ENCODE assay signal across 9 cellular contexts in the genomic region with DNA sequence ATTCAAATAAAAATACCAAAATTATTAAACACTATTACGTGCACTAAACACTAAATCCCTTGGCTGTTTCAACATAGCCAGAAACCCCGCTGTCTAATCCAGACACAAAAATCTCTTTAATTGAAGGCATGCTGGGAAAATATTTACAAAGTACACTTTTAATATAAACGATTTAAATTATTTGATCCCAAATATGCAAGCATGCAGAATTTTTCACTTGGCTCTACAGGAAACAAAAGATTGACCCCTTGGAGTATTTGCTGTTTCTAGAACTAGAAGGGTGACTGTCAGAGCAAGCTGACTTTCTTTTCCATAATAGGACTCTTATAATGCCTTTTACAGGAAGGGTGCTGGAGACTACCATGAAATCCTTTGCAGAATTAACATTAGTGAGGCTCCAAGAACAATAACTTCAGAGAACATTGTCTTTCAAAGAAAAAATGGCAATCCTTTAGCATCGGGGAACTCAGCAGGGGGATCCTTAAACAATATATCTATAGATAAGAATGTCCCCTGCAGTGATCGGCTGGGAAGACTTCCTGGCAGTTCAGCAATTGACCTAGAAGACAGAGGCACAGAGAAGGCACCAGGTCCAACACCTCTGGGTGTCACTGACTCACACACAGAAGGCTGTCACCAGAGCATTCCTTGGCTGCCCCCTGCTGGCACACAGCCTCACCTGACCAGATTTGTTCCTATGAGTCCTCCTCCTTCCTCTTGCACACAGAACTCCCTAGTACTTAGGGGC. TPM values are rescaled to one million over a fixed set of nuclear protein-coding genes. Genes with fewer than 3 reads are reported as not detected.
DNase-seq lines count a peak whose midpoint lies in the region; ATAC-seq and TF ChIP-seq lines count a peak whose summit lies in the region.
"Had no signal": no experiment of that assay in that cellular context is flagged by ENCODE, and none has a peak within 500 bp of the region (broad histone marks: within the 10 kb centered on the region; RNA-seq: fewer than 3 reads in every experiment).

No MANE protein-coding gene starts in this region.

- no peaks in the 10 kb centered on the region for H4K20me1 ChIP-seq in OCI-LY1 (ENCODE audit: insufficient read depth, low read length)

- no peaks in the 10 kb centered on the region for H3K9me3 Mint-ChIP-seq in activated T-cell treated with anti-CD3 and anti-CD28 coated beads, Interleukin-2, amount 50 U/mL, for 72 hours

- TF ChIP-seq CTCF in OCI-LY1 (IDR thresholded peaks at IDR 0.05; ENCODE audit: low read length) = peak; percentile 81
- TF ChIP-seq CTCF in vagina (IDR thresholded peaks at IDR 0.05) = peak; percentile 38 to 65 (median 49)

- no peaks in the 10 kb centered on the region for H3K4me1 Mint-ChIP-seq in activated T-cell treated with anti-CD3 and anti-CD28 coated beads, Interleukin-2, amount 50 U/mL, for 72 hours (ENCODE audit: low read depth)

- DNase-seq in DMS153 (lab: John Stamatoyannopoulos, UW) = peak; percentile 36
- DNase-seq in activated T-cell treated with anti-CD3 and anti-CD28 coated beads, Interleukin-2, amount 50 U/mL, for 72 hours = peak; percentile 72 to 74
- peak; percentile 65 for DNase-seq in germinal center (ENCODE audit: low spot score)
- peak; percentile 71 for DNase-seq in pons (ENCODE audit: low spot score)
- no peak for DNase-seq in vagina (ENCODE audit: extremely low spot score in 2 of 2)

- no peaks in the 10 kb centered on the region for H3K79me2 ChIP-seq in OCI-LY1 (ENCODE audit: insufficient read depth, low read length)

- no peak overlapping the region for H2AFZ ChIP-seq in OCI-LY1 (ENCODE audit: low read length)

- no peak for TF ChIP-seq POLR2A in vagina (IDR thresholded peaks at IDR 0.05)

- H3K27ac ChIP-seq in OCI-LY1 (ENCODE audit: low read depth, low read length, poor library complexity, severe bottlenecking) (no peak overlapping the region), vagina (peak overlapping the region; percentile 1)

- H3K36me3 ChIP-seq in OCI-LY1 (ENCODE audit: insufficient read depth, low read length) (peaks cover 95% of the 10 kb centered on the region), vagina (peaks cover 0 to 53% of the 10 kb centered on the region in 2 donors)

- peaks cover 18 to 34% of the 10 kb centered on the region in 2 donors for H3K36me3 Mint-ChIP-seq in activated T-cell treated with anti-CD3 and anti-CD28 coated beads, Interleukin-2, amount 50 U/mL, for 72 hours (ENCODE audit: insufficient read depth in 2 of 2)

- peak overlapping the region; percentile 33 for H3K27ac Mint-ChIP-seq in activated T-cell treated with anti-CD3 and anti-CD28 coated beads, Interleukin-2, amount 50 U/mL, for 72 hours

- H3K27me3 ChIP-seq in OCI-LY1 (ENCODE audit: insufficient read depth, low read length) (no peaks in the 10 kb centered on the region), vagina (no peaks in the 10 kb centered on the region)

- ATAC-seq in GM19468 (IDR thresholded peaks at IDR 0.05; ENCODE audit: extremely low read depth, unreplicated experiment) (peak; percentile 65), HG03575 (IDR thresholded peaks at IDR 0.05; ENCODE audit: extremely low read depth, insufficient number of reproducible peaks, low FRiP score, unreplicated experiment) (peak; percentile 76)
- ATAC-seq in activated T-cell treated with anti-CD3 and anti-CD28 coated beads, Interleukin-2, amount 50 U/mL, for 72 hours (replicated peaks in 1 of 2) = peak; percentile 85 to 86

- intact Hi-C loops in vagina (cut with DNase I) = loop anchor here (10.0 kb wide), 1 partner anchor 184 kb away; no protein-coding TSS in a partner anchor

- no peak overlapping the region for H3K9ac ChIP-seq in OCI-LY1 (ENCODE audit: low read length)

- H3K4me1 ChIP-seq in OCI-LY1 (ENCODE audit: insufficient read depth, low read length, severe bottlenecking) (no peaks in the 10 kb centered on the region), vagina (peaks cover 20% of the 10 kb centered on the region)

- no peaks in the 10 kb centered on the region for H3F3A ChIP-seq in OCI-LY1 (ENCODE audit: insufficient read depth, low read length)

- H3K4me3 ChIP-seq in OCI-LY1 (ENCODE audit: low read depth, low read length, poor library complexity, severe bottlenecking) (no peak overlapping the region), vagina (no peak overlapping the region)

- no peak overlapping the region for H3K4me2 ChIP-seq in OCI-LY1 (ENCODE audit: low read length)

- H3K27me3 Mint-ChIP-seq in activated T-cell treated with anti-CD3 and anti-CD28 coated beads, Interleukin-2, amount 50 U/mL, for 72 hours (ENCODE audit: low read depth) = no peaks in the 10 kb centered on the region

- no peaks in the 10 kb centered on the region for H3K9me2 ChIP-seq in OCI-LY1 (ENCODE audit: low read depth, low read length)

- H3K9me3 ChIP-seq in OCI-LY1 (ENCODE audit: low read length) (no peaks in the 10 kb centered on the region), vagina (no peaks in the 10 kb centered on the region)

- no peak overlapping the region for H3K4me3 Mint-ChIP-seq in activated T-cell treated with anti-CD3 and anti-CD28 coated beads, Interleukin-2, amount 50 U/mL, for 72 hours

RNA-seq across cellular contexts. Expression of gene MRLN, which starts 55.8 kb away (rescaled TPM):
- total RNA-seq in activated T-cell treated with anti-CD3 and anti-CD28 coated beads, Interleukin-2, amount 50 U/mL, for 72 hours = not detected
- not detected for total RNA-seq in vagina
- total RNA-seq: frontal cortex had no signal

Comparison
In these comparisons a context has a peak if more than half of its experiments do, and no peak if none do; other contexts are left out.
1. DNase-seq: peak in DMS153 (single experiment), activated T-cell treated with anti-CD3 and anti-CD28 coated beads, Interleukin-2, amount 50 U/mL, for 72 hours (2 of 2), germinal center (single experiment) and pons (single experiment); none in vagina (0 of 2).
2. Peak in every context shown above with its lines, with median percentiles within 50 percentile points of each other: ATAC-seq.